23 cellular contexts compared by ENCODE assay signal in the genomic region with DNA sequence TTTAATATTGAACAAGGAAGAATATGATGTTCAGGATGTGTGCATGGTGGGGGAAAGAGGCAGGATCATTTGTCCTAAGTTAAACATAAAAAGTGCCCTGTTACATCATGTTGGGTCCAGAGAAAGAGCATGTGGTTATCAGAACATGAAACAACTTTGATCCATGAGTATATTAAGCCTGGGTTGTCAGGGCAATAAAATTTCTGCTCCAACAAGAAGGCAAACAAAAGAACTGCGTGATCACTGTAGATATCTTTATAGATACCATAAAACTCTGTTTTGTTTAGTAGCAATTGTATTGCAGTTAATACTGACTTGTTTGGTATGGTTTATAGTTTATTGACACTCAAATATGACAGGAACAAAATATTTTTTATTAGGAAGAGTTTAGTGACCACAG. TPM values are rescaled to one million over a fixed set of nuclear protein-coding genes. Genes with fewer than 3 reads are reported as not detected.
"Had no signal": no experiment of that assay in that cellular context is flagged by ENCODE, and none has a peak within 500 bp of the region (broad histone marks: within the 10 kb centered on the region; RNA-seq: fewer than 3 reads in every experiment).

No MANE protein-coding gene starts in this region.

- H3K36me3 ChIP-seq: breast epithelium, WERI-Rb-1 had no signal

- H3K9me3 ChIP-seq: breast epithelium had no signal

- H3K27ac ChIP-seq: breast epithelium, WERI-Rb-1 had no signal

- H3K4me1 ChIP-seq: breast epithelium had no signal

- ATAC-seq: activated CD4-positive, alpha-beta T cell treated with anti-CD3 and anti-CD28 coated beads for 36 hours; activated CD8-positive, alpha-beta T cell treated with anti-CD3 and anti-CD28 coated beads for 36 hours; PC-3; T-cell had no signal

- H3K4me3 ChIP-seq: breast epithelium had no signal

- H3K27me3 ChIP-seq: breast epithelium had no signal

- DNase-seq: activated CD4-positive, alpha-beta T cell treated with anti-CD3 and anti-CD28 coated beads for 36 hours; activated CD4-positive, alpha-beta T cell treated with anti-CD3 and anti-CD28 coated beads, Interleukin-2, amount 50 U/mL, for 1 hour; activated CD8-positive, alpha-beta memory T cell treated with anti-CD3 and anti-CD28 coated beads, Interleukin-2, amount 50 U/mL, for 4 hours; activated CD8-positive, alpha-beta T cell treated with anti-CD3 and anti-CD28 coated beads for 36 hours; activated naive CD4-positive, alpha-beta T cell treated with anti-CD3 and anti-CD28 coated beads, Interleukin-2, amount 50 U/mL, for 16 hours; activated naive CD8-positive, alpha-beta T cell treated with anti-CD3 and anti-CD28 coated beads, Interleukin-2, amount 10 ng/mL, durations not matched to agents 7 days and 5 days; activated T-cell treated with anti-CD3 and anti-CD28 coated beads, Interleukin-2, amount 50 U/mL, for 1 hour; aorta; caudate nucleus; Kasumi-1; KBM-7; NCI-H1092; NCI-H1417; NCI-H2029; NCI-H345; NCI-H524; PC-3; SHP77 treated with DMSO at 0.1 percent for 48 hours; T-cell; T-helper 2 cell; WERI-Rb-1 had no signal

RNA-seq across cellular contexts. Expression of gene PCA3, which starts 35.2 kb away (rescaled TPM):
- total RNA-seq: activated CD4-positive, alpha-beta T cell treated with anti-CD3 and anti-CD28 coated beads for 36 hours; activated CD8-positive, alpha-beta T cell treated with anti-CD3 and anti-CD28 coated beads for 36 hours; activated naive CD8-positive, alpha-beta T cell treated with anti-CD3 and anti-CD28 coated beads, Interleukin-2, amount 10 ng/mL, durations not matched to agents 7 days and 5 days; MCF 10A; PC-3; T-cell had no signal
